23 cellular contexts compared by ENCODE assay signal in genomic region chr13:87778128-87778527, GRCh38.
"Had no signal": no experiment of that assay in that cellular context is flagged by ENCODE, and none has a peak within 500 bp of the region (broad histone marks: within the 10 kb centered on the region; RNA-seq: fewer than 3 reads in every experiment).

No MANE protein-coding gene starts in this region.

- H3K4me1 ChIP-seq: colonic mucosa, esophagus squamous epithelium, gastrocnemius medialis, heart right ventricle, left lung, lower lobe of right lung had no signal

- H3K36me3 ChIP-seq: colonic mucosa, esophagus squamous epithelium, gastrocnemius medialis, heart right ventricle, left lung, lower lobe of right lung had no signal

- H3K27ac ChIP-seq: colonic mucosa, epithelial cell of prostate, esophagus squamous epithelium, gastrocnemius medialis, heart right ventricle, left lung, lower lobe of right lung had no signal

- H3K27me3 ChIP-seq: colonic mucosa, esophagus squamous epithelium, gastrocnemius medialis, left lung had no signal

- DNase-seq: colonic mucosa; cortex of kidney; effector CD8-positive, alpha-beta T cell; effector memory CD8-positive, alpha-beta T cell; erythroblast; esophagus squamous epithelium; foreskin fibroblast; foreskin melanocyte; gastrocnemius medialis; glutamatergic neuron; head of caudate nucleus; heart right ventricle; hippocampal formation; left cardiac atrium; left lung; left ventricle myocardium superior; lower lobe of right lung; mucosa of descending colon had no signal

- FAIRE-seq: endometrium, islet of Langerhans, keratinocyte had no signal

- H3K4me3 ChIP-seq: colonic mucosa, esophagus squamous epithelium, gastrocnemius medialis, heart right ventricle, left lung, lower lobe of right lung, mucosa of descending colon had no signal

- ATAC-seq: effector memory CD8-positive, alpha-beta T cell; esophagus mucosa; gastrocnemius medialis; heart right ventricle; left cardiac atrium; left lung; left ventricle myocardium superior; lower lobe of right lung; mucosa of descending colon had no signal

- H3K9me3 ChIP-seq: colonic mucosa, esophagus squamous epithelium, gastrocnemius medialis, heart right ventricle, left lung, lower lobe of right lung, mucosa of descending colon had no signal
